In the genomic region with DNA sequence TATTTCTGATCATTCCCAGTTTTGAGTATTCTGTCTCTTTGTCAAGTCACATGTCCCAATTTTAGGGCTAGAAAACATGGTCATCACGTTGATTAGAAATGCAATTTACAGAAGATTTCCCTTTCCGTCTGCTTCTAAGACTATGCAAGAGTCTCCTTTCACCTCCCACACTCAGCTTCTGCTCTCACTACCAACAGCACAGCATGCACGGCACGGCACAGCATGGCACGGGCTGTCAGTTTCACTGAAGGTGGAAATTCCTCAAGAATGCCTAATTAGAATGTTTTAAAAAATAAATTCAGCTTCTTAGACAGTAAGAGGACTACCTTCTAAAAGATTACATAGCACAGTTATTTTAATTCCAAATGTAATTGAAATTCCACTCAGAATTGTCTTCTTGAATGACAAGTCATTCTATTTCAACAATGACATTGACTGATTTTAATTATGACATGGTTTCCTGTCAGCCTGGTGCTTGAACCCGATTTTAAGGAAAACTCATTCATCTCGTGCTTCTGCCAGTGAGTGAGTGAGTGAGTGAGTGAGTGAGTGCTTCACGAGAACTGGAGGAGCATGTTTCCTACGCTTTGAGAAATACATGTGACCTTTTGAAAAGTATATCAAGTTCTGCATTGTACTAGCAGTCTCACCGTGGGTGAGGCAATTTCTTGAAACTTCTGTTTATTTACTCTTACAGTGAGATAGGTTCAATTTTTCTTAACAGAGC, we compare ENCODE assay signal across 17 cellular contexts.
"Had no signal": no experiment of that assay in that cellular context is flagged by ENCODE, and none has a peak within 500 bp of the region (broad histone marks: within the 10 kb centered on the region; RNA-seq: fewer than 3 reads in every experiment).

No MANE protein-coding gene starts in this region.

- H3K4me3 ChIP-seq: colonic mucosa, gastroesophageal sphincter, heart left ventricle, spleen had no signal

- H3K27ac ChIP-seq: colonic mucosa, gastroesophageal sphincter, heart left ventricle, neutrophil, spleen had no signal

- H3K36me3 ChIP-seq: colonic mucosa, gastroesophageal sphincter, heart left ventricle, neutrophil, spleen had no signal

- DNase-seq: activated CD4-positive, alpha-beta memory T cell treated with anti-CD3 and anti-CD28 coated beads, Interleukin-2, amount 10 ng/mL, durations not matched to agents 7 days and 5 days; activated CD4-positive, alpha-beta T cell treated with anti-CD3 and anti-CD28 coated beads for 48 hours; activated CD8-positive, alpha-beta memory T cell treated with anti-CD3 and anti-CD28 coated beads, Interleukin-2, amount 10 ng/mL, durations not matched to agents 7 days and 5 days; activated naive CD4-positive, alpha-beta T cell; activated naive CD8-positive, alpha-beta T cell treated with anti-CD3 and anti-CD28 coated beads for 36 hours; activated T-cell treated with anti-CD3 and anti-CD28 coated beads, Interleukin-2, amount 50 U/mL, for 1 hour; colonic mucosa; erythroblast; heart left ventricle; mesenchymal stem cell; naive thymus-derived CD4-positive, alpha-beta T cell; spleen; stimulated activated naive B cell treated with anti-CD40 and anti-IgM and Interleukin-4, amounts not matched to agents 10 μg/mL and 1 μg/mL and 100 μg/mL, for 72 hours had no signal

- ATAC-seq: activated CD8-positive, alpha-beta memory T cell treated with anti-CD3 and anti-CD28 coated beads, Interleukin-2, amount 10 ng/mL, durations not matched to agents 7 days and 5 days; activated T-helper 17 cell treated with anti-CD3 and anti-CD28 coated beads, Interleukin-2, amount 50 U/mL, for 72 hours; gastroesophageal sphincter; heart left ventricle; naive thymus-derived CD4-positive, alpha-beta T cell; stimulated activated naive B cell treated with anti-CD40 and anti-IgM and Interleukin-4, amounts not matched to agents 10 μg/mL and 1 μg/mL and 100 μg/mL, for 72 hours; WTC11 had no signal

- H3K27me3 ChIP-seq: colonic mucosa, gastroesophageal sphincter, heart left ventricle, neutrophil, spleen had no signal

- H3K9me3 ChIP-seq: colonic mucosa, gastroesophageal sphincter, heart left ventricle, neutrophil, spleen had no signal

- H3K4me1 ChIP-seq: colonic mucosa, gastroesophageal sphincter had no signal
